In genomic region chr4:16082038-16082423, GRCh38 we compare ENCODE assay signal across 8 cellular contexts. TPM values are rescaled to one million over a fixed set of nuclear protein-coding genes. Genes with fewer than 3 reads are reported as not detected.
DNase-seq lines count a peak whose midpoint lies in the region; ATAC-seq, FAIRE-seq and TF ChIP-seq lines count a peak whose summit lies in the region.

No MANE protein-coding gene starts in this region.

- DNase-seq in activated naive CD4-positive, alpha-beta T cell treated with anti-CD3 and anti-CD28 coated beads for 36 hours = peak; percentile 20
- no peak for DNase-seq in activated naive CD4-positive, alpha-beta T cell treated with Interleukin-2 at 50 U/mL for 16 hours
- no peak for DNase-seq in colonic mucosa
- no peak for DNase-seq in naive thymus-derived CD4-positive, alpha-beta T cell
- no peak for DNase-seq in upper lobe of left lung
- DNase-seq in GM12892 (ENCODE audit: insufficient read length) = no peak

- POLR2A ChIA-PET in naive thymus-derived CD4-positive, alpha-beta T cell (lab: Charles Lee) = no interaction called here

- peak overlapping the region; percentile 57 for H3K4me3 ChIP-seq in colonic mucosa
- H3K4me3 ChIP-seq in naive thymus-derived CD4-positive, alpha-beta T cell (ENCODE audit: low read length) = peak overlapping the region; percentile 17
- H3K4me3 ChIP-seq in upper lobe of left lung = peak overlapping the region in 3 of 4 donors; percentile 34 to 47 (median 47)

- no peak overlapping the region for H3K27ac ChIP-seq in colonic mucosa
- H3K27ac ChIP-seq in naive thymus-derived CD4-positive, alpha-beta T cell (ENCODE audit: low read depth, low read length) = no peak overlapping the region
- H3K27ac ChIP-seq in upper lobe of left lung = no peak overlapping the region

- TF ChIP-seq POLR2A in upper lobe of left lung (IDR thresholded peaks at IDR 0.05) (no peak), GM12892 (IDR thresholded peaks at IDR 0.05; ENCODE audit: low read depth, low read length) (no peak)

- TF ChIP-seq EP300 in upper lobe of left lung (IDR thresholded peaks at IDR 0.05) = no peak

- CTCF ChIA-PET in activated naive CD4-positive, alpha-beta T cell treated with anti-CD3 and anti-CD28 coated beads for 36 hours (lab: Charles Lee) = interaction anchor here (0.6 to 1.2 kb wide), 6 partner anchors 12 to 199 kb away, joined by 3 to 5 read pairs (median 4); no protein-coding TSS in a partner anchor
- CTCF ChIA-PET in naive thymus-derived CD4-positive, alpha-beta T cell (lab: Charles Lee) = no interaction called here

- H3K9ac ChIP-seq in colonic mucosa (ENCODE audit: low read depth in 2 of 2, low read length in 2 of 2) = peak overlapping the region; percentile 66 to 85

- H3K9me3 ChIP-seq in colonic mucosa (no peaks in the 10 kb centered on the region), upper lobe of left lung (no peaks in the 10 kb centered on the region)
- H3K9me3 ChIP-seq in naive thymus-derived CD4-positive, alpha-beta T cell (ENCODE audit: control insufficient read depth in 2 of 3, low read length in 3 of 3) = no peaks in the 10 kb centered on the region

- peaks cover 22% of the 10 kb centered on the region for H3K4me1 Mint-ChIP-seq in activated naive CD4-positive, alpha-beta T cell treated with anti-CD3 and anti-CD28 coated beads for 36 hours (ENCODE audit: low read depth)
- H3K4me1 Mint-ChIP-seq in naive thymus-derived CD4-positive, alpha-beta T cell = peaks cover 12 to 28% (median 19%) of the 10 kb centered on the region in 7 donors

- peaks cover 11% of the 10 kb centered on the region for H3K27me3 ChIP-seq in colonic mucosa
- H3K27me3 ChIP-seq in naive thymus-derived CD4-positive, alpha-beta T cell (ENCODE audit: control insufficient read depth in 2 of 2, insufficient read depth in 2 of 2, low read length in 2 of 2) = peaks cover 0 to 6% of the 10 kb centered on the region in 2 donors
- peaks cover 0 to 22% (median 11%) of the 10 kb centered on the region in 4 donors for H3K27me3 ChIP-seq in upper lobe of left lung

- peaks cover 1% of the 10 kb centered on the region for H3K9me3 Mint-ChIP-seq in activated naive CD4-positive, alpha-beta T cell treated with anti-CD3 and anti-CD28 coated beads for 36 hours
- H3K9me3 Mint-ChIP-seq in naive thymus-derived CD4-positive, alpha-beta T cell = peaks cover 0 to 5% (median 0%) of the 10 kb centered on the region in 11 donors

- intact Hi-C loops in activated naive CD4-positive, alpha-beta T cell treated with anti-CD3 and anti-CD28 coated beads for 36 hours (cut with micrococcal nuclease) = loop anchor here (1.0 to 5.0 kb wide), 2 partner anchors 40 to 180 kb away; no protein-coding TSS in a partner anchor
- intact Hi-C loops in colonic mucosa (cut with DNase I) = loop anchor here (10.0 kb wide), 1 partner anchor 113 kb away; no protein-coding TSS in a partner anchor
- intact Hi-C loops in naive thymus-derived CD4-positive, alpha-beta T cell (cut with micrococcal nuclease) = no loop called here

- H3K27me3 Mint-ChIP-seq in activated naive CD4-positive, alpha-beta T cell treated with anti-CD3 and anti-CD28 coated beads for 36 hours (ENCODE audit: low read depth) = peaks cover 77% of the 10 kb centered on the region
- H3K27me3 Mint-ChIP-seq in naive thymus-derived CD4-positive, alpha-beta T cell = peaks cover 67 to 76% (median 70%) of the 10 kb centered on the region in 5 donors

- ATAC-seq in naive thymus-derived CD4-positive, alpha-beta T cell = no peak
- ATAC-seq in upper lobe of left lung (ENCODE audit: low FRiP score in 2 of 2) (no peak), GM18511 (IDR thresholded peaks at IDR 0.05; ENCODE audit: unreplicated experiment) (no peak), HG02610 (IDR thresholded peaks at IDR 0.05; ENCODE audit: unreplicated experiment) (no peak)

- H3K36me3 ChIP-seq in colonic mucosa = no peaks in the 10 kb centered on the region
- H3K36me3 ChIP-seq in naive thymus-derived CD4-positive, alpha-beta T cell (ENCODE audit: control insufficient read depth in 2 of 3, insufficient read depth in 3 of 3, low read length in 3 of 3) = no peaks in the 10 kb centered on the region
- H3K36me3 ChIP-seq in upper lobe of left lung = no peaks in the 10 kb centered on the region

- no peaks in the 10 kb centered on the region for H3K4me1 ChIP-seq in colonic mucosa
- H3K4me1 ChIP-seq in naive thymus-derived CD4-positive, alpha-beta T cell (ENCODE audit: control insufficient read depth in 2 of 2, insufficient read depth in 2 of 2, low read length in 2 of 2) = peaks cover 3 to 12% of the 10 kb centered on the region in 2 donors
- H3K4me1 ChIP-seq in upper lobe of left lung = peaks cover 18 to 33% (median 21%) of the 10 kb centered on the region in 4 donors

- TF ChIP-seq CTCF in colonic mucosa (IDR thresholded peaks at IDR 0.05) (no peak), upper lobe of left lung (IDR thresholded peaks at IDR 0.05) (no peak)

- H3K36me3 Mint-ChIP-seq in activated naive CD4-positive, alpha-beta T cell treated with anti-CD3 and anti-CD28 coated beads for 36 hours (ENCODE audit: low read depth) = no peaks in the 10 kb centered on the region
- H3K36me3 Mint-ChIP-seq in naive thymus-derived CD4-positive, alpha-beta T cell = peaks cover 0 to 3% (median 0%) of the 10 kb centered on the region in 5 donors

- WGBS in upper lobe of left lung, 2 donors = 21 to 22% methylated on average over 17 of the region's 17 CpGs

- no peak for FAIRE-seq in GM12892 (lab: Jason Lieb, UNC)

- H3K27ac Mint-ChIP-seq in activated naive CD4-positive, alpha-beta T cell treated with anti-CD3 and anti-CD28 coated beads for 36 hours = no peak overlapping the region
- H3K27ac Mint-ChIP-seq in naive thymus-derived CD4-positive, alpha-beta T cell = peak overlapping the region in 1 of 9 donors; percentile 40

- peak overlapping the region; percentile 60 for H3K4me3 Mint-ChIP-seq in activated naive CD4-positive, alpha-beta T cell treated with anti-CD3 and anti-CD28 coated beads for 36 hours
- peak overlapping the region; percentile 53 to 89 (median 75) for H3K4me3 Mint-ChIP-seq in naive thymus-derived CD4-positive, alpha-beta T cell

RNA-seq across cellular contexts. Expression of gene PROM1, which starts 1.8 kb away (rescaled TPM):
- total RNA-seq in activated naive CD4-positive, alpha-beta T cell treated with anti-CD3 and anti-CD28 coated beads for 36 hours = under 1 TPM; 0.05 to 0.10 TPM
- total RNA-seq in colonic mucosa = 10 to 100 TPM; 34.3 to 63.9 TPM
- total RNA-seq in naive thymus-derived CD4-positive, alpha-beta T cell = 1 to 10 TPM in 1 of 5 experiments, under 1 TPM in 1, not detected in 3; 0.13 to 2.6 TPM
- not detected for polyA plus RNA-seq in naive thymus-derived CD4-positive, alpha-beta T cell
- total RNA-seq in upper lobe of left lung = 10 to 100 TPM in 1 of 6 donors, 1 to 10 TPM in 5; 1.6 to 43.6 (median 4.3) TPM
- polyA plus RNA-seq in GM12892 (2012; ENCODE audit: missing spikeins) = 0.23 TPM

Comparison
In these comparisons a context has a peak if more than half of its experiments do, and no peak if none do; other contexts are left out.
1. intact Hi-C loops: an anchor here in activated naive CD4-positive, alpha-beta T cell treated with anti-CD3 and anti-CD28 coated beads for 36 hours (1.0 to 5.0 kb wide) and colonic mucosa (10.0 kb wide); none called in naive thymus-derived CD4-positive, alpha-beta T cell.